Comparison of ENCODE assay signal across 17 cellular contexts in the genomic region with DNA sequence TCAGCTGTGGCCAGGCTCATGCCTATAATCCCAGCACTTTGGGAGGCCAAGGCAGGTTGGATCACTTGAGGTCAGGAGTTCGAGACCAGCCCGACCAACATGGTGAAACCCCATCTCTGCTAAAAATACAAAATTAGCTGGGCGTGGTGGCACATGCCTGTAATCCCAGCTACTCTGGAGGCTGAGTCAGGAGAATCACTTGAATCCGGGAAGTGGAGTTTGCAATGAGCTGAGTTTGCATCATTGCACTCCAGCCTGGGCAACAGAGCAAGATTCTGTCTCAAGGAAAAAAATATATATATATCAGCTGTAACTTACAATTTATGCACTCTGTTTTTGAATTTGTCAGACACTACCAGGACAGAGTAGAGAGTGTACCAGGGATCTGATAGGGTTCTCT. TPM values are rescaled to one million over a fixed set of nuclear protein-coding genes. Genes with fewer than 3 reads are reported as not detected.
"Had no signal": no experiment of that assay in that cellular context is flagged by ENCODE, and none has a peak within 500 bp of the region (broad histone marks: within the 10 kb centered on the region; RNA-seq: fewer than 3 reads in every experiment).

No MANE protein-coding gene starts in this region.

RNA-seq across cellular contexts. Expression of a gene that starts 5.8 kb away (rescaled TPM):
- total RNA-seq: activated CD4-positive, alpha-beta memory T cell treated with anti-CD3 and anti-CD28 coated beads for 36 hours; activated CD4-positive, alpha-beta T cell treated with anti-CD3 and anti-CD28 coated beads for 36 hours; activated CD4-positive, alpha-beta T cell treated with anti-CD3 and anti-CD28 coated beads, Interleukin-2, amount 10 ng/mL, durations not matched to agents 24 days and 14 days; activated CD8-positive, alpha-beta memory T cell treated with anti-CD3 and anti-CD28 coated beads for 36 hours; activated CD8-positive, alpha-beta memory T cell treated with anti-CD3 and anti-CD28 coated beads, Interleukin-2, amount 10 ng/mL, durations not matched to agents 7 days and 5 days; activated CD8-positive, alpha-beta T cell treated with anti-CD3 and anti-CD28 coated beads, Interleukin-2, amount 10 ng/mL, durations not matched to agents 7 days and 5 days; activated naive CD4-positive, alpha-beta T cell treated with anti-CD3 and anti-CD28 coated beads for 36 hours; activated naive CD8-positive, alpha-beta T cell treated with anti-CD3 and anti-CD28 coated beads for 36 hours; activated T-helper 1 cell treated with anti-CD3 and anti-CD28 coated beads, Interleukin-12 subunit alpha, Interleukin-12 subunit beta, Interleukin-2, Interleukin-4 antibody, amounts not matched to agents 30 ng/mL and 10 ng/mL and 1 ng/mL, durations not matched to agents 14 hours and 24 hours and 36 hours; body of pancreas; colonic mucosa; dermis microvascular lymphatic vessel endothelial cell; endothelial cell of umbilical vein; esophagus muscularis mucosa; gastrocnemius medialis; T-helper 1 cell treated with Interleukin-12 subunit alpha and Interleukin-12 subunit beta and Interleukin-4 antibody, amounts not matched to agents 30 ng/mL and 1 ng/mL, for 36 hours had no signal
- polyA plus RNA-seq: aorta, endothelial cell of umbilical vein had no signal
